Comparison of ENCODE assay signal across 2 cellular contexts in genomic region chr4:153418114-153418513, GRCh38.
TF ChIP-seq lines count a peak whose summit lies in the region.

No MANE protein-coding gene starts in this region.

TF ChIP-seq in SK-N-SH, 30 proteins besides CTCF, POLR2A, EP300 and RAD21 (continued from another document):
- TF ChIP-seq MXI1 (IDR thresholded peaks at IDR 0.05; ENCODE audit: low read depth, low read length): no peak
- TF ChIP-seq, protein P1, sequence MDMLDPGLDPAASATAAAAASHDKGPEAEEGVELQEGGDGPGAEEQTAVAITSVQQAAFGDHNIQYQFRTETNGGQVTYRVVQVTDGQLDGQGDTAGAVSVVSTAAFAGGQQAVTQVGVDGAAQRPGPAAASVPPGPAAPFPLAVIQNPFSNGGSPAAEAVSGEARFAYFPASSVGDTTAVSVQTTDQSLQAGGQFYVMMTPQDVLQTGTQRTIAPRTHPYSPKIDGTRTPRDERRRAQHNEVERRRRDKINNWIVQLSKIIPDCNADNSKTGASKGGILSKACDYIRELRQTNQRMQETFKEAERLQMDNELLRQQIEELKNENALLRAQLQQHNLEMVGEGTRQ (IDR thresholded peaks at IDR 0.05; ENCODE audit: borderline replicate concordance, low read depth, low read length): no peak
- no peak for TF ChIP-seq NRF1 (IDR thresholded peaks at IDR 0.05; ENCODE audit: low read depth, low read length)
- no peak for TF ChIP-seq FOXM1 (IDR thresholded peaks at IDR 0.05; ENCODE audit: low read depth)
- TF ChIP-seq RXRA (IDR thresholded peaks at IDR 0.05; ENCODE audit: borderline replicate concordance, low read depth): no peak
- TF ChIP-seq GATA2 (CRISPR knock-in tag; IDR thresholded peaks at IDR 0.05): no peak
- TF ChIP-seq YY1 (IDR thresholded peaks at IDR 0.05; ENCODE audit: low read depth): no peak
- no peak for TF ChIP-seq ELF1 (IDR thresholded peaks at IDR 0.05)
- no peak for TF ChIP-seq RFX5 (IDR thresholded peaks at IDR 0.05; ENCODE audit: low read length)
- TF ChIP-seq FOXJ3 (CRISPR knock-in tag; IDR thresholded peaks at IDR 0.05): no peak
- no peak for TF ChIP-seq FOSL2 (IDR thresholded peaks at IDR 0.05; ENCODE audit: borderline replicate concordance, low read depth)
- no peak for TF ChIP-seq SIN3A (IDR thresholded peaks at IDR 0.05; ENCODE audit: borderline replicate concordance, low read depth, low read length)
- TF ChIP-seq POLR2AphosphoS5 (IDR thresholded peaks at IDR 0.05; ENCODE audit: low read depth, low read length): no peak
- TF ChIP-seq JUND (IDR thresholded peaks at IDR 0.05): no peak
- no peak for TF ChIP-seq IRF3 (IDR thresholded peaks at IDR 0.05; ENCODE audit: low read depth, low read length)
- TF ChIP-seq RCOR1 (IDR thresholded peaks at IDR 0.05; ENCODE audit: low read length): no peak
- no peak for TF ChIP-seq SMC3 (IDR thresholded peaks at IDR 0.05; ENCODE audit: low read depth, low read length)
- TF ChIP-seq MEF2A (IDR thresholded peaks at IDR 0.05; ENCODE audit: borderline replicate concordance, low read depth): no peak

TF ChIP-seq in SK-N-SH treated with all-trans-retinoic acid at 6 μM for 48 hours, 23 proteins besides CTCF, POLR2A, EP300 and RAD21 (continued from another document):
- TF ChIP-seq, protein P2, sequence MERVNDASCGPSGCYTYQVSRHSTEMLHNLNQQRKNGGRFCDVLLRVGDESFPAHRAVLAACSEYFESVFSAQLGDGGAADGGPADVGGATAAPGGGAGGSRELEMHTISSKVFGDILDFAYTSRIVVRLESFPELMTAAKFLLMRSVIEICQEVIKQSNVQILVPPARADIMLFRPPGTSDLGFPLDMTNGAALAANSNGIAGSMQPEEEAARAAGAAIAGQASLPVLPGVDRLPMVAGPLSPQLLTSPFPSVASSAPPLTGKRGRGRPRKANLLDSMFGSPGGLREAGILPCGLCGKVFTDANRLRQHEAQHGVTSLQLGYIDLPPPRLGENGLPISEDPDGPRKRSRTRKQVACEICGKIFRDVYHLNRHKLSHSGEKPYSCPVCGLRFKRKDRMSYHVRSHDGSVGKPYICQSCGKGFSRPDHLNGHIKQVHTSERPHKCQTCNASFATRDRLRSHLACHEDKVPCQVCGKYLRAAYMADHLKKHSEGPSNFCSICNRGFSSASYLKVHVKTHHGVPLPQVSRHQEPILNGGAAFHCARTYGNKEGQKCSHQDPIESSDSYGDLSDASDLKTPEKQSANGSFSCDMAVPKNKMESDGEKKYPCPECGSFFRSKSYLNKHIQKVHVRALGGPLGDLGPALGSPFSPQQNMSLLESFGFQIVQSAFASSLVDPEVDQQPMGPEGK (CRISPR knock-in tag; IDR thresholded peaks at IDR 0.05; ENCODE audit: borderline replicate concordance): no peak
- TF ChIP-seq PPARA (CRISPR knock-in tag; IDR thresholded peaks at IDR 0.05; ENCODE audit: borderline replicate concordance) (no peak), RARB (CRISPR knock-in tag; IDR thresholded peaks at IDR 0.05) (no peak), SNAI2 (CRISPR knock-in tag; IDR thresholded peaks at IDR 0.05) (no peak)
TF ChIP-seq in SK-N-SH treated with all-trans-retinoic acid at 6 μM for 48 hours: peak in this region for 0.
